Comparison of ENCODE assay signal across 15 cellular contexts in the genomic region with DNA sequence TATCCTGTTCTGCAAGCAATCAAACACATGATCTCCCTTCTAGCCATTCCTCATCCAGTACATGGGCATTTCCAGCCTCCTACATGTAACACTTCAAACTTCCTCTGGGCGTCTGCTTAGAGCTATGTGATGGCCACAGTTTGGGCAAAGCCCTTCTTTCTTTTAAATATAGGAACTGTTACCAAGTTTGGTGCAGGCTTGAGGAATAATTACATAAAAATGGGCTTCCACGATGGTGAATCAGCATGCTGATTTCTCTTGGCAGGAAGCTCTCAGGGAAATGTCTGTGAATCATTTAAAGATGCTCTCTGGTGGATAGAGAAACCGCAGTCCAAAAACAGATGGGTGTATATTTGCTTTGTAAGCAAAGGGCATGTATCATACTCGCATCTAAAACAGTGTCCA.
DNase-seq lines count a peak whose midpoint lies in the region; ATAC-seq and TF ChIP-seq lines count a peak whose summit lies in the region.
"Had no signal": no experiment of that assay in that cellular context is flagged by ENCODE, and none has a peak within 500 bp of the region (broad histone marks: within the 10 kb centered on the region; RNA-seq: fewer than 3 reads in every experiment).

No MANE protein-coding gene starts in this region.

- H3K4me3 ChIP-seq in AG04449 (ENCODE audit: low read depth, low read length), result no peak overlapping the region

- no peaks in the 10 kb centered on the region for H3K36me3 Mint-ChIP-seq in WTC11
- H3K36me3 Mint-ChIP-seq in T-helper 17 cell (ENCODE audit: low read depth), result peaks cover 2% of the 10 kb centered on the region
- H3K36me3 Mint-ChIP-seq: activated naive CD8-positive, alpha-beta T cell treated with anti-CD3 and anti-CD28 coated beads for 36 hours; CD8-positive, alpha-beta T cell; IgD-negative memory B cell had no signal

- ATAC-seq in WTC11 (peak; percentile 95), HG03095 (IDR thresholded peaks at IDR 0.05; ENCODE audit: unreplicated experiment) (no peak), T-helper 17 cell (no peak)
- ATAC-seq: CD8-positive, alpha-beta T cell; esophagus mucosa had no signal

- H3K4me3 Mint-ChIP-seq in WTC11, result no peak overlapping the region
- no peak overlapping the region for H3K4me3 Mint-ChIP-seq in T-helper 17 cell
- H3K4me3 Mint-ChIP-seq: activated B cell treated with CpG ODN at 0.5 μM for 24 hours; activated naive CD8-positive, alpha-beta T cell treated with anti-CD3 and anti-CD28 coated beads for 36 hours; CD8-positive, alpha-beta T cell; IgD-negative memory B cell had no signal

- peaks cover 48% of the 10 kb centered on the region for H3K4me1 Mint-ChIP-seq in WTC11
- no peaks in the 10 kb centered on the region for H3K4me1 Mint-ChIP-seq in T-helper 17 cell
- H3K4me1 Mint-ChIP-seq: activated B cell treated with CpG ODN at 0.5 μM for 24 hours; activated naive CD8-positive, alpha-beta T cell treated with anti-CD3 and anti-CD28 coated beads for 36 hours; IgD-negative memory B cell had no signal

- CTCF ChIA-PET in AG04449 (lab: Yijun Ruan, JAX), result interaction anchor here (1.6 kb wide), 1 partner anchor 17 kb away, joined by 4 read pairs; no protein-coding TSS in a partner anchor
- CTCF ChIA-PET in WTC11 (lab: Charles Lee), result interaction anchor here (1.1 to 2.5 kb wide), 4 partner anchors 17 to 104 kb away, joined by 3 to 9 read pairs (median 6); no protein-coding TSS in a partner anchor

- DNase-seq in AG04449 (ENCODE audit: low read depth, low spot score) (peak; percentile 86), HK-2 (ENCODE audit: unreplicated experiment) (peak; percentile 26), WTC11 (ENCODE audit: low spot score) (no peak), iPS DF 4.7 (ENCODE audit: extremely low read depth, low spot score) (peak; percentile 28), NCI-H2196 (lab: John Stamatoyannopoulos, UW; ENCODE audit: unreplicated experiment) (no peak), T-helper 17 cell (no peak)
- no peak for DNase-seq in activated T-cell treated with anti-CD3 and anti-CD28 coated beads, Interleukin-2, amount 50 U/mL, for 48 hours
- DNase-seq: activated B cell treated with CpG ODN at 0.5 μM for 24 hours; activated naive CD8-positive, alpha-beta T cell treated with anti-CD3 and anti-CD28 coated beads for 36 hours; CD8-positive, alpha-beta T cell; NCI-H526 treated with DMSO at 0.1 percent for 48 hours; stimulated activated CD4-positive, alpha-beta T cell treated with anti-CD3 and anti-CD28 coated beads, Interleukin-2, amount 100 ng/mL, for 24 hours had no signal

- POLR2A ChIA-PET in AG04449 (lab: Yijun Ruan, JAX) (interaction anchor here (0.6 kb wide), 1 partner anchor 1594 kb away, joined by 3 read pairs; no protein-coding TSS in a partner anchor), WTC11 (lab: Charles Lee) (interaction anchor here (0.6 kb wide), 1 partner anchor 671 kb away, joined by 5 read pairs; no protein-coding TSS in a partner anchor)

- peak overlapping the region; percentile 8; the same call in 1 of the 2 replicates for H3K27ac Mint-ChIP-seq in WTC11
- H3K27ac Mint-ChIP-seq in T-helper 17 cell, result no peak overlapping the region
- H3K27ac Mint-ChIP-seq: activated B cell treated with CpG ODN at 0.5 μM for 24 hours; activated naive CD8-positive, alpha-beta T cell treated with anti-CD3 and anti-CD28 coated beads for 36 hours; CD8-positive, alpha-beta T cell; IgD-negative memory B cell had no signal

- peaks cover under 1% of the 10 kb centered on the region for H3K9me3 Mint-ChIP-seq in WTC11
- H3K9me3 Mint-ChIP-seq: activated B cell treated with CpG ODN at 0.5 μM for 24 hours; activated naive CD8-positive, alpha-beta T cell treated with anti-CD3 and anti-CD28 coated beads for 36 hours; CD8-positive, alpha-beta T cell had no signal

- no peaks in the 10 kb centered on the region for H3K9me3 ChIP-seq in T-helper 17 cell (ENCODE audit: control insufficient read depth, low read length, poor library complexity, severe bottlenecking)

- H3K27me3 Mint-ChIP-seq in WTC11 (ENCODE audit: low read depth) (no peaks in the 10 kb centered on the region), T-helper 17 cell (peaks cover 50% of the 10 kb centered on the region)
- H3K27me3 Mint-ChIP-seq: activated B cell treated with CpG ODN at 0.5 μM for 24 hours, IgD-negative memory B cell had no signal

- TF ChIP-seq CTCF in AG04449 (IDR thresholded peaks at IDR 0.05; ENCODE audit: insufficient read depth, low read length, missing control alignments) (peak; percentile 38), WTC11 (IDR thresholded peaks at IDR 0.05) (no peak)

TF ChIP-seq in WTC11, 78 proteins besides CTCF, POLR2A, EP300 and RAD21 (continues in another document):
- TF ChIP-seq NR1H2 (CRISPR knock-in tag; IDR thresholded peaks at IDR 0.05) (no peak), HMGXB4 (CRISPR knock-in tag; IDR thresholded peaks at IDR 0.05) (no peak), AFF4 (CRISPR knock-in tag; IDR thresholded peaks at IDR 0.05; ENCODE audit: borderline replicate concordance) (no peak), ZNF121 (CRISPR knock-in tag; IDR thresholded peaks at IDR 0.05) (no peak), ZNF425 (CRISPR knock-in tag; conservative IDR thresholded peaks at IDR 0.05) (no peak)

Comparison
In these comparisons a context has a peak if more than half of its experiments do, and no peak if none do; other contexts are left out.
1. DNase-seq: peak in AG04449 (single experiment), HK-2 (single experiment) and iPS DF 4.7 (single experiment); none in WTC11 (single experiment), activated T-cell treated with anti-CD3 and anti-CD28 coated beads, Interleukin-2, amount 50 U/mL, for 48 hours (0 of 2), NCI-H2196 (single experiment) and T-helper 17 cell (0 of 3).